In genomic region chr7:44240983-44241510, GRCh38 we compare ENCODE assay signal across 8 cellular contexts. TPM values are rescaled to one million over a fixed set of nuclear protein-coding genes. Genes with fewer than 3 reads are reported as not detected.
DNase-seq lines count a peak whose midpoint lies in the region; ATAC-seq, FAIRE-seq and TF ChIP-seq lines count a peak whose summit lies in the region.

No MANE protein-coding gene starts in this region.

- H3K36me3 ChIP-seq in bronchial epithelial cell (ENCODE audit: control insufficient read depth, insufficient read depth, low read length) = no peaks in the 10 kb centered on the region

- TF ChIP-seq CTCF in GM12865 (IDR thresholded peaks at IDR 0.05; ENCODE audit: insufficient read depth, low read depth, low read length, missing control alignments) (peak; percentile 81), WTC11 (IDR thresholded peaks at IDR 0.05) (no peak; the same call in 1 of the 2 replicates), bronchial epithelial cell (IDR thresholded peaks at IDR 0.05; ENCODE audit: insufficient read depth, low read length, severe bottlenecking) (peak; percentile 90)

- no peaks in the 10 kb centered on the region for H3K4me1 Mint-ChIP-seq in WTC11

- H3K27ac Mint-ChIP-seq in WTC11 = no peak overlapping the region

- H3K27me3 Mint-ChIP-seq in WTC11 (ENCODE audit: low read depth) = no peaks in the 10 kb centered on the region; the same call in 1 of the 2 replicates

- POLR2A ChIA-PET in WTC11 (lab: Charles Lee) = no interaction called here

- no peaks in the 10 kb centered on the region for H3K9me3 Mint-ChIP-seq in WTC11

- ATAC-seq in HG02884 (IDR thresholded peaks at IDR 0.05; ENCODE audit: unreplicated experiment) = peak; percentile 79
- ATAC-seq in WTC11 = peak; percentile 89
- ATAC-seq in GM21360 (IDR thresholded peaks at IDR 0.05; ENCODE audit: unreplicated experiment) = no peak

- no peaks in the 10 kb centered on the region for H3K27me3 ChIP-seq in bronchial epithelial cell (ENCODE audit: control insufficient read depth, insufficient read depth, low read length)

- no peaks in the 10 kb centered on the region for H3K36me3 Mint-ChIP-seq in WTC11

- no peak overlapping the region for H3K4me3 Mint-ChIP-seq in WTC11

- DNase-seq in GM12865 (ENCODE audit: low read depth) (peak; percentile 82), NCI-H2227 (lab: John Stamatoyannopoulos, UW; ENCODE audit: unreplicated experiment) (peak; percentile 75), WTC11 (ENCODE audit: low spot score) (peak; percentile 77), bronchial epithelial cell (ENCODE audit: low read depth) (peak; percentile 72), islet precursor cell (peak; percentile 91)
- peak; percentile 35 to 45 for DNase-seq in stimulated activated CD4-positive, alpha-beta T cell treated with anti-CD3 and anti-CD28 coated beads, Interleukin-15, amount 100 ng/mL, for 48 hours (ENCODE audit: low read depth in 2 of 2)

- CTCF ChIA-PET in WTC11 (lab: Charles Lee) = interaction anchor here (0.6 to 3.1 kb wide), 54 partner anchors 8 to 874 kb away, joined by 3 to 28 read pairs (median 4); partner anchors contain the start of genes NUDCD3, POLD2 and YKT6

- FAIRE-seq in bronchial epithelial cell (lab: Jason Lieb, UNC) = no peak

- H3K4me3 ChIP-seq in GM12865 (ENCODE audit: low read depth, low read length) = no peak overlapping the region
- peak overlapping the region; percentile 21 for H3K4me3 ChIP-seq in bronchial epithelial cell (ENCODE audit: low read depth, low read length)

TF ChIP-seq in WTC11, 78 proteins besides CTCF, POLR2A, EP300 and RAD21:
- TF ChIP-seq TP53 (CRISPR knock-in tag; IDR thresholded peaks at IDR 0.05) (no peak), IRF2 (CRISPR knock-in tag; IDR thresholded peaks at IDR 0.05; ENCODE audit: borderline replicate concordance, low read depth) (no peak)

RNA-seq across cellular contexts. Expression of gene YKT6, which starts 40.3 kb away (rescaled TPM):
- 82.2 to 102 TPM (median 83.7 TPM) in 3 replicates for total RNA-seq in WTC11 (2021)
- total RNA-seq in bronchial epithelial cell = 74.5 and 109 TPM in 2 replicates

RNA-seq across cellular contexts. Expression of gene GCK, which starts 51.8 kb away (rescaled TPM):
- 3.3 to 5.1 TPM (median 4.5 TPM) in 3 replicates for total RNA-seq in WTC11 (2021)
- 0.13 and 0.53 TPM in 2 replicates for total RNA-seq in bronchial epithelial cell

Comparison
In these comparisons a context has a peak if more than half of its experiments do, and no peak if none do; other contexts are left out.
1. DNase-seq: peak in every context shown above with its lines; median percentile 91 in islet precursor cell; 82 in GM12865; 77 in WTC11; 75 in NCI-H2227; 72 in bronchial epithelial cell; 40 in stimulated activated CD4-positive, alpha-beta T cell treated with anti-CD3 and anti-CD28 coated beads, Interleukin-15, amount 100 ng/mL, for 48 hours.